ENCODE assay signal across 30 cellular contexts in the genomic region with DNA sequence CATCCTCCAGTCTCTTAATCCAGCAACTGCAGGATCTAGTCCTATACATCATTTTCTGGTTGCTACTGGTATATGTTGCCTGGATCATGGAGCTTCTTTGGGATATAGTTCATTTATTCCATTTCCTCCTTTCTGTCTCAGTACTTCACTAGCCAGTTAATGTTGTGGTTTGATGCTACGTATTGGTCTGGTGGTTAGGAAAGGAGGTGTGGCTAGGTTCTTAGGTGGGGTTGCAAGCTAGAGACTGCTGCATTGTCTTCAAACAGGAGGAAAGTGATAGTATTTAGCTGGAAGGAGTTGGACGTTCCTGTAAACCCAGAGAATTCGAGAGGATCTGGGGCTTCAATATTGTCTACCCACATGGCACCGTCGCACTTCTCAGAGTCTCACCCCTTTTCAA.
"Had no signal": no experiment of that assay in that cellular context is flagged by ENCODE, and none has a peak within 500 bp of the region (broad histone marks: within the 10 kb centered on the region; RNA-seq: fewer than 3 reads in every experiment).

No MANE protein-coding gene starts in this region.

- H3K36me3 Mint-ChIP-seq: activated CD4-positive, alpha-beta memory T cell treated with anti-CD3 and anti-CD28 coated beads for 36 hours; activated naive CD4-positive, alpha-beta T cell treated with anti-CD3 and anti-CD28 coated beads, Interleukin-2, amount 50 U/mL, for 24 hours; brain had no signal

- H3K4me3 Mint-ChIP-seq: activated B cell treated with CpG ODN at 0.5 μM for 24 hours; activated CD4-positive, alpha-beta memory T cell treated with anti-CD3 and anti-CD28 coated beads for 36 hours; activated naive CD4-positive, alpha-beta T cell treated with anti-CD3 and anti-CD28 coated beads, Interleukin-2, amount 50 U/mL, for 24 hours; activated naive CD8-positive, alpha-beta T cell treated with anti-CD3 and anti-CD28 coated beads, Interleukin-2, amount 50 U/mL, for 24 hours; activated T-cell treated with anti-CD3 and anti-CD28 coated beads, Interleukin-2, amount 50 U/mL, for 24 hours; brain had no signal

- H3K27me3 Mint-ChIP-seq: activated B cell treated with CpG ODN at 0.5 μM for 24 hours; activated CD4-positive, alpha-beta memory T cell treated with anti-CD3 and anti-CD28 coated beads for 36 hours; activated naive CD4-positive, alpha-beta T cell treated with anti-CD3 and anti-CD28 coated beads, Interleukin-2, amount 50 U/mL, for 24 hours; activated naive CD8-positive, alpha-beta T cell treated with anti-CD3 and anti-CD28 coated beads, Interleukin-2, amount 50 U/mL, for 24 hours; activated T-cell treated with anti-CD3 and anti-CD28 coated beads, Interleukin-2, amount 50 U/mL, for 24 hours; brain had no signal

- H3K27ac Mint-ChIP-seq: activated B cell treated with CpG ODN at 0.5 μM for 24 hours; activated CD4-positive, alpha-beta memory T cell treated with anti-CD3 and anti-CD28 coated beads for 36 hours; activated naive CD4-positive, alpha-beta T cell treated with anti-CD3 and anti-CD28 coated beads, Interleukin-2, amount 50 U/mL, for 24 hours; activated naive CD8-positive, alpha-beta T cell treated with anti-CD3 and anti-CD28 coated beads, Interleukin-2, amount 50 U/mL, for 24 hours; activated T-cell treated with anti-CD3 and anti-CD28 coated beads, Interleukin-2, amount 50 U/mL, for 24 hours; activated T-helper 2 cell treated with anti-CD3 and anti-CD28 coated beads, Interferon-gamma antibody, Interleukin-2, Interleukin-4, amounts not matched to agents 10 μg/mL and 5 μg/mL and 100 μg/mL, durations not matched to agents 14 hours and 24 hours and 36 hours had no signal

- H3K4me1 Mint-ChIP-seq: activated B cell treated with CpG ODN at 0.5 μM for 24 hours; activated naive CD4-positive, alpha-beta T cell treated with anti-CD3 and anti-CD28 coated beads, Interleukin-2, amount 50 U/mL, for 24 hours; activated naive CD8-positive, alpha-beta T cell treated with anti-CD3 and anti-CD28 coated beads, Interleukin-2, amount 50 U/mL, for 24 hours had no signal

- DNase-seq: activated B cell treated with CpG ODN at 0.5 μM for 24 hours; activated CD4-positive, alpha-beta memory T cell treated with anti-CD3 and anti-CD28 coated beads for 36 hours; activated CD4-positive, alpha-beta T cell treated with anti-CD3 and anti-CD28 coated beads for 4 hours; activated CD4-positive, alpha-beta T cell treated with anti-CD3 and anti-CD28 coated beads, Interleukin-2, amount 50 U/mL, for 1 hour; activated CD4-positive, CD25-positive, alpha-beta regulatory T cell treated with anti-CD3 and anti-CD28 coated beads, Interleukin-2, amount 50 U/mL, for 72 hours; activated gamma-delta T cell; activated naive CD4-positive, alpha-beta T cell treated with Interleukin-2 at 50 U/mL for 16 hours; activated naive CD8-positive, alpha-beta T cell treated with anti-CD3 and anti-CD28 coated beads, Interleukin-2, amount 50 U/mL, for 24 hours; activated T-cell treated with anti-CD3 and anti-CD28 coated beads, Interleukin-2, amount 50 U/mL, for 24 hours; anterior cingulate cortex; caudate nucleus; cerebellar nuclear complex; NCI-H1105; NCI-H1417 treated with DMSO at 0.1 percent for 48 hours; NCI-H187 treated with DMSO at 0.1 percent for 48 hours; NCI-H2081; NCI-H2171 treated with DMSO at 0.1 percent for 48 hours; NCI-H345; NCI-H524 treated with DMSO at 0.1 percent for 48 hours; NCI-H748 treated with DMSO at 0.1 percent for 48 hours; OCI-M1; Right ventricle myocardium superior; SW 1271; T-helper 1 cell; T-helper 2 cell; T-helper 9 cell had no signal

- H3K9me3 Mint-ChIP-seq: activated B cell treated with CpG ODN at 0.5 μM for 24 hours; activated CD4-positive, alpha-beta memory T cell treated with anti-CD3 and anti-CD28 coated beads for 36 hours; activated naive CD4-positive, alpha-beta T cell treated with anti-CD3 and anti-CD28 coated beads, Interleukin-2, amount 50 U/mL, for 24 hours; activated naive CD8-positive, alpha-beta T cell treated with anti-CD3 and anti-CD28 coated beads, Interleukin-2, amount 50 U/mL, for 24 hours; activated T-cell treated with anti-CD3 and anti-CD28 coated beads, Interleukin-2, amount 50 U/mL, for 24 hours; activated T-helper 2 cell treated with anti-CD3 and anti-CD28 coated beads, Interferon-gamma antibody, Interleukin-2, Interleukin-4, amounts not matched to agents 10 μg/mL and 5 μg/mL and 100 μg/mL, durations not matched to agents 14 hours and 24 hours and 36 hours; brain had no signal

- ATAC-seq: activated naive CD8-positive, alpha-beta T cell treated with anti-CD3 and anti-CD28 coated beads, Interleukin-2, amount 50 U/mL, for 24 hours; K562 had no signal
